Comparison of ENCODE assay signal across 16 cellular contexts in the genomic region with DNA sequence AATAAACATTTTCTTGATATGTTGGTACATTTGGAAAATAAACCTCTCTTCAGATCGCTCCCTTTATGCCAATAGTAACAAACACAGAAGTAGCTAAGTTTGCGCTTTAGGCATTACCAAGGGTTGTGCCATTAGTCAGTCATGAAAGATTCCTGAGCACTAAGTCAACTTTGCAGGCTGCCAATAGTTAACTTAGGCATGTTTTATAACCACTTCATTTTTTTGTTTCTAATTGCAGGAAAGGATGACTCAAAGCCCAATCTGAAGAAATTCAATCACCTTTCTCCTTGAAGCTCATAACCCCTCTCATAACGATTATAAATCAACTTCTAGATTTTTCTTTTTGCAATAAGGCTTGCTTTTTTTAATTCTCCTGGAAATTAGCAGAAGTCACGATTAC.
DNase-seq lines count a peak whose midpoint lies in the region; TF ChIP-seq lines count a peak whose summit lies in the region.
"Had no signal": no experiment of that assay in that cellular context is flagged by ENCODE, and none has a peak within 500 bp of the region (broad histone marks: within the 10 kb centered on the region; RNA-seq: fewer than 3 reads in every experiment).

No MANE protein-coding gene starts in this region.

- POLR2A ChIA-PET in RWPE1 (lab: Yijun Ruan, JAX; ENCODE audit: low non-redundant PET) = interaction anchor here (0.6 kb wide), 1 partner anchor 123 kb away, joined by 3 read pairs; no protein-coding TSS in a partner anchor

- no peaks in the 10 kb centered on the region for H3K27me3 Mint-ChIP-seq in Calu3 (ENCODE audit: unreplicated experiment)
- H3K27me3 Mint-ChIP-seq: CD4-positive, alpha-beta memory T cell had no signal

- H3K27me3 ChIP-seq in prostate gland (replicated peaks; ENCODE audit: insufficient read depth) = no peaks in the 10 kb centered on the region

- in situ Hi-C loops in KBM-7 (cut with MboI; ENCODE audit: low pct_unique_long_range_greater_than_20kb, low sequenced_read_pairs) = no loop called here

- intact Hi-C loops in Calu3 (cut with micrococcal nuclease; ENCODE audit: unreplicated experiment) (no loop called here), prostate gland (cut with DNase I) (no loop called here)

- TF ChIP-seq CTCF in Calu3 (IDR thresholded peaks at IDR 0.05; ENCODE audit: unreplicated experiment) (no peak), RWPE1 (conservative IDR thresholded peaks at IDR 0.05; ENCODE audit: low read depth) (no peak), prostate gland (IDR thresholded peaks at IDR 0.05) (no peak)

- H3K4me3 Mint-ChIP-seq in Calu3 (ENCODE audit: low read depth, unreplicated experiment) = no peak overlapping the region
- H3K4me3 Mint-ChIP-seq: activated T-cell treated with anti-CD3 and anti-CD28 coated beads, Interleukin-2, amount 50 U/mL, for 4 hours; CD4-positive, alpha-beta memory T cell had no signal

- TF ChIP-seq POLR2A in prostate gland (IDR thresholded peaks at IDR 0.05) = no peak

- no TSS peak for BruUV-seq in Calu3 (replicated peaks; lab: Mats Ljungman, UMichigan)

- H3K27ac ChIP-seq in RWPE1 (peak overlapping the region; percentile 91), prostate gland (no peak overlapping the region)

- H3K4me1 Mint-ChIP-seq in Calu3 (ENCODE audit: low read depth, unreplicated experiment) = peaks cover 8% of the 10 kb centered on the region
- H3K4me1 Mint-ChIP-seq: CD4-positive, alpha-beta memory T cell had no signal

- DNase-seq in Calu3 (peak; percentile 10), RWPE1 (ENCODE audit: low spot score) (peak; percentile 88), fibroblast of gingiva (ENCODE audit: low read depth) (peak; percentile 95), skeletal muscle cell (ENCODE audit: low read depth) (peak; percentile 24), prostate gland (ENCODE audit: low spot score) (no peak), NCI-H748 treated with DMSO at 0.1 percent for 48 hours (lab: John Stamatoyannopoulos, UW) (no peak), AML-193 (lab: John Stamatoyannopoulos, UW) (no peak), KBM-7 (no peak)
- DNase-seq: activated CD4-positive, CD25-positive, alpha-beta regulatory T cell treated with anti-CD3 and anti-CD28 coated beads, Interleukin-2, amount 50 U/mL, for 72 hours; activated T-cell treated with anti-CD3 and anti-CD28 coated beads, Interleukin-2, amount 50 U/mL, for 4 hours; amniotic stem cell; CD4-positive, alpha-beta memory T cell; NCI-H2029; posterior cingulate gyrus; stimulated activated CD4-positive, alpha-beta T cell treated with anti-CD3 and anti-CD28 coated beads, Interleukin-4, amount 100 ng/mL, for 4 hours; stimulated activated naive CD4-positive, alpha-beta T cell had no signal

- H3K9me3 Mint-ChIP-seq in Calu3 (ENCODE audit: low read depth, unreplicated experiment) = no peaks in the 10 kb centered on the region
- H3K9me3 Mint-ChIP-seq: activated T-cell treated with anti-CD3 and anti-CD28 coated beads, Interleukin-2, amount 50 U/mL, for 4 hours had no signal

- H3K27ac Mint-ChIP-seq in Calu3 (ENCODE audit: unreplicated experiment) = no peak overlapping the region
- H3K27ac Mint-ChIP-seq: CD4-positive, alpha-beta memory T cell had no signal

- no peaks in the 10 kb centered on the region for H3K9me3 ChIP-seq in prostate gland

- no peaks in the 10 kb centered on the region for H3K4me1 ChIP-seq in prostate gland (replicated peaks)

- H3K36me3 ChIP-seq in prostate gland = no peaks in the 10 kb centered on the region

- no peaks in the 10 kb centered on the region for H3K36me3 Mint-ChIP-seq in Calu3 (ENCODE audit: insufficient read depth, unreplicated experiment)
- H3K36me3 Mint-ChIP-seq: CD4-positive, alpha-beta memory T cell had no signal

- 28% methylated on average over 4 of the region's 4 CpGs for WGBS in prostate gland

- no peak overlapping the region for H3K4me3 ChIP-seq in skeletal muscle cell (ENCODE audit: low read depth, low read length)
- H3K4me3 ChIP-seq in prostate gland = no peak overlapping the region

- CTCF ChIA-PET in Calu3 (lab: Charles Lee) (interaction anchor here (0.6 to 1.2 kb wide), 4 partner anchors 22 to 386 kb away, joined by 3 to 6 read pairs (median 3); no protein-coding TSS in a partner anchor), RWPE1 (lab: Yijun Ruan, JAX) (interaction anchor here (0.6 to 0.7 kb wide), 3 partner anchors 34 to 397 kb away, joined by 3 to 4 read pairs (median 3); no protein-coding TSS in a partner anchor)

Comparison
In these comparisons a context has a peak if more than half of its experiments do, and no peak if none do; other contexts are left out.
1. DNase-seq: peak in Calu3 (single experiment), RWPE1 (single experiment), fibroblast of gingiva (single experiment) and skeletal muscle cell (single experiment); none in prostate gland (single experiment), NCI-H748 treated with DMSO at 0.1 percent for 48 hours (single experiment), AML-193 (0 of 2) and KBM-7 (single experiment).